10 cellular contexts compared by ENCODE assay signal in the genomic region with DNA sequence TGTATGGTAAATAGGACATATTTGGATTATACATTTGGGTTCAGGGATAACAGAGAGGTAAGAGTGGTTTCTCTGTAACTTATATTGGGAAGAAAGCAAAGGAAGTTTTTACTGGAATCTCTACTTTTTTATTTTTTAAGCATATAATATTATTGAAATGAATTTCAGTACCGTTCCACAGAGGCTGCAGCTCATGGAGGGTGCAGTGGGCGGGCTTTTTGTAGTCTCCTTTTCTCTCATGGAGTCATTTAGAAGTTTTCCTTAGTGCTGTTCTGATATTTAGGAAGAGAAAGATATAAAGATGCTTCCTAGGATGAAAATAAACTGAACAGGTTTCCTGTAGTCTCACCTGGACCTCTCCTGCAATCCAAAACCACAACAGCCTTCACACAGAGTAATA.
A peak's percentile ranks its signal among the peaks of the same experiment; 100 is the strongest.
DNase-seq lines count a peak whose midpoint lies in the region; ATAC-seq and TF ChIP-seq lines count a peak whose summit lies in the region.
"Had no signal": no experiment of that assay in that cellular context is flagged by ENCODE, and none has a peak within 500 bp of the region (broad histone marks: within the 10 kb centered on the region; RNA-seq: fewer than 3 reads in every experiment).

No MANE protein-coding gene starts in this region.

- ATAC-seq in Right ventricle myocardium inferior (no peak), lower lobe of right lung (peak in 1 of 2 donors; percentile 12), sciatic nerve (no peak), GM19452 (IDR thresholded peaks at IDR 0.05; ENCODE audit: unreplicated experiment) (no peak)

- H3K27me3 Mint-ChIP-seq in activated T-helper 2 cell treated with anti-CD3 and anti-CD28 coated beads, Interferon-gamma antibody, Interleukin-2, Interleukin-4, amounts not matched to agents 10 μg/mL and 5 μg/mL and 100 μg/mL, durations not matched to agents 14 hours and 24 hours and 36 hours (ENCODE audit: low read depth) = no peaks in the 10 kb centered on the region
- H3K27me3 Mint-ChIP-seq in progenitor cell of endocrine pancreas = no peaks in the 10 kb centered on the region

- H3K27me3 ChIP-seq in right atrium auricular region = no peaks in the 10 kb centered on the region
- H3K27me3 ChIP-seq in lower lobe of right lung (ENCODE audit: low read depth) = no peaks in the 10 kb centered on the region

- H3K4me3 Mint-ChIP-seq in activated T-helper 2 cell treated with anti-CD3 and anti-CD28 coated beads, Interferon-gamma antibody, Interleukin-2, Interleukin-4, amounts not matched to agents 10 μg/mL and 5 μg/mL and 100 μg/mL, durations not matched to agents 14 hours and 24 hours and 36 hours (ENCODE audit: low read depth) = peak overlapping the region; percentile 70
- no peak overlapping the region for H3K4me3 Mint-ChIP-seq in progenitor cell of endocrine pancreas (ENCODE audit: low read depth)

- no peaks in the 10 kb centered on the region for H3K9me3 Mint-ChIP-seq in activated T-helper 2 cell treated with anti-CD3 and anti-CD28 coated beads, Interferon-gamma antibody, Interleukin-2, Interleukin-4, amounts not matched to agents 10 μg/mL and 5 μg/mL and 100 μg/mL, durations not matched to agents 14 hours and 24 hours and 36 hours
- H3K9me3 Mint-ChIP-seq in progenitor cell of endocrine pancreas (ENCODE audit: low read depth) = no peaks in the 10 kb centered on the region

- H3K9me3 ChIP-seq in right atrium auricular region (no peaks in the 10 kb centered on the region), lower lobe of right lung (no peaks in the 10 kb centered on the region)

- no peaks in the 10 kb centered on the region for H3K36me3 Mint-ChIP-seq in activated T-helper 2 cell treated with anti-CD3 and anti-CD28 coated beads, Interferon-gamma antibody, Interleukin-2, Interleukin-4, amounts not matched to agents 10 μg/mL and 5 μg/mL and 100 μg/mL, durations not matched to agents 14 hours and 24 hours and 36 hours (ENCODE audit: low read depth)
- H3K36me3 Mint-ChIP-seq in progenitor cell of endocrine pancreas (ENCODE audit: insufficient read depth) = no peaks in the 10 kb centered on the region

- H3K4me3 ChIP-seq in right atrium auricular region (peak overlapping the region; percentile 31 to 43), lower lobe of right lung (peak overlapping the region; percentile 41), urinary bladder (ENCODE audit: low read depth, low read length) (peak overlapping the region; percentile 15)

- H3K36me3 ChIP-seq in right atrium auricular region (no peaks in the 10 kb centered on the region), lower lobe of right lung (no peaks in the 10 kb centered on the region), urinary bladder (ENCODE audit: insufficient read depth) (no peaks in the 10 kb centered on the region)

- intact Hi-C loops in Right ventricle myocardium inferior (cut with DNase I) = no loop called here
- intact Hi-C loops in activated T-helper 2 cell treated with anti-CD3 and anti-CD28 coated beads, Interferon-gamma antibody, Interleukin-2, Interleukin-4, amounts not matched to agents 10 μg/mL and 5 μg/mL and 100 μg/mL, durations not matched to agents 14 hours and 24 hours and 36 hours (cut with micrococcal nuclease) = no loop called here
- intact Hi-C loops in lower lobe of right lung (cut with DNase I) = no loop called here
- intact Hi-C loops in sciatic nerve (cut with DNase I) = no loop called here

- WGBS in urinary bladder = 83% methylated on average over 2 of the region's 2 CpGs

- TF ChIP-seq CTCF in right atrium auricular region (IDR thresholded peaks at IDR 0.05) = no peak
- TF ChIP-seq CTCF in lower lobe of right lung (IDR thresholded peaks at IDR 0.05) = no peak
- no peak for TF ChIP-seq CTCF in progenitor cell of endocrine pancreas (IDR thresholded peaks at IDR 0.05; ENCODE audit: unreplicated experiment)

- H3K4me1 Mint-ChIP-seq in activated T-helper 2 cell treated with anti-CD3 and anti-CD28 coated beads, Interferon-gamma antibody, Interleukin-2, Interleukin-4, amounts not matched to agents 10 μg/mL and 5 μg/mL and 100 μg/mL, durations not matched to agents 14 hours and 24 hours and 36 hours (ENCODE audit: low read depth) = no peaks in the 10 kb centered on the region
- no peaks in the 10 kb centered on the region for H3K4me1 Mint-ChIP-seq in progenitor cell of endocrine pancreas (ENCODE audit: low read depth)

- H3K27ac ChIP-seq in right atrium auricular region (no peak overlapping the region), lower lobe of right lung (no peak overlapping the region), urinary bladder (ENCODE audit: low read depth) (no peak overlapping the region)
- H3K27ac ChIP-seq: epithelial cell of prostate had no signal

- DNase-seq in right atrium auricular region (ENCODE audit: low spot score) (no peak), Right ventricle myocardium inferior (ENCODE audit: missing footprints) (no peak), lower lobe of right lung (no peak), sciatic nerve (ENCODE audit: low spot score) (no peak), progenitor cell of endocrine pancreas (ENCODE audit: low spot score, unreplicated experiment) (no peak)
- no peak for DNase-seq in activated T-helper 2 cell treated with anti-CD3 and anti-CD28 coated beads, Interferon-gamma antibody, Interleukin-2, Interleukin-4, amounts not matched to agents 10 μg/mL and 5 μg/mL and 100 μg/mL, durations not matched to agents 14 hours and 24 hours and 36 hours (ENCODE audit: low spot score)
- DNase-seq: NCI-H1694 treated with DMSO at 0.1 percent for 48 hours had no signal

- H3K4me1 ChIP-seq in right atrium auricular region (no peaks in the 10 kb centered on the region), lower lobe of right lung (no peaks in the 10 kb centered on the region), urinary bladder (ENCODE audit: insufficient read depth) (no peaks in the 10 kb centered on the region)

- H3K27ac Mint-ChIP-seq in activated T-helper 2 cell treated with anti-CD3 and anti-CD28 coated beads, Interferon-gamma antibody, Interleukin-2, Interleukin-4, amounts not matched to agents 10 μg/mL and 5 μg/mL and 100 μg/mL, durations not matched to agents 14 hours and 24 hours and 36 hours = no peak overlapping the region
- no peak overlapping the region for H3K27ac Mint-ChIP-seq in progenitor cell of endocrine pancreas
